16 cellular contexts compared by ENCODE assay signal in the genomic region with DNA sequence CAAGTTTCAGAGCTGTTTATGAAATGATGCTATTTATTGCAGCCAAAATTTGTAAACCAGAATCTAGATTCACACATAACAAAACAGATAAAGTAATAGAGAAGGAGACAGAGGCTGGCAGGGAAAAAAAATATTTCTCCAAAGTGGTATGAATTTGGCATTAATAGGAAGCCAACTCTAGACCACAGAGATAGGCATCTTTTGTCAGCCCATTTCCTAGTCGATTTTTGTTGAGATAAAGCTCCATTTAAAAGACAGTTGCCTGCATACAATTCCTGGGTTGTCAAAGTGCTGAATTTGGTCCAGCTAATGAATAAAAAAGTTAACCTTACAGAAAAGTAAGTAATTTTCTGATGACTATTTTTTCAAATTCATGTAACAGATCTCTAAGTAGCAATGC.
DNase-seq lines count a peak whose midpoint lies in the region; TF ChIP-seq lines count a peak whose summit lies in the region.
"Had no signal": no experiment of that assay in that cellular context is flagged by ENCODE, and none has a peak within 500 bp of the region (broad histone marks: within the 10 kb centered on the region; RNA-seq: fewer than 3 reads in every experiment).

No MANE protein-coding gene starts in this region.

- peaks cover 4% of the 10 kb centered on the region for H3K36me3 ChIP-seq in CD4-positive, alpha-beta memory T cell (ENCODE audit: insufficient read depth, low read length)
- H3K36me3 ChIP-seq in Loucy (ENCODE audit: insufficient read depth, low read length) (peaks cover 51% of the 10 kb centered on the region), brain microvascular endothelial cell (replicated peaks) (no peaks in the 10 kb centered on the region)

- no peak overlapping the region for H2AFZ ChIP-seq in Loucy (ENCODE audit: low read length)
- H2AFZ ChIP-seq: GM23338 had no signal

- no peak for TF ChIP-seq CTCF in Loucy (conservative IDR thresholded peaks at IDR 0.05; ENCODE audit: low read length)
- TF ChIP-seq CTCF in brain microvascular endothelial cell (IDR thresholded peaks at IDR 0.05; ENCODE audit: low read depth, low read length, missing control alignments), result no peak

- H3K4me2 ChIP-seq in Loucy (ENCODE audit: low read depth, low read length, poor library complexity, severe bottlenecking), result peak overlapping the region; percentile 36
- H3K4me2 ChIP-seq: BLaER1, GM23338 had no signal

- peaks cover 23% of the 10 kb centered on the region for H4K20me1 ChIP-seq in Loucy (ENCODE audit: insufficient read depth, low read length, poor library complexity, severe bottlenecking)
- H4K20me1 ChIP-seq: BLaER1 had no signal

- no peaks in the 10 kb centered on the region for H3K9me2 ChIP-seq in Loucy (replicated peaks; ENCODE audit: low read depth, low read length)

- peak overlapping the region in 5 of 7 donors; percentile 22 to 68 (median 43) for H3K27ac Mint-ChIP-seq in CD4-positive, alpha-beta memory T cell
- H3K27ac Mint-ChIP-seq: CD8-positive, alpha-beta T cell; GM23338 had no signal

- H3K79me2 ChIP-seq in Loucy (ENCODE audit: insufficient read depth, low read length), result no peaks in the 10 kb centered on the region

- no peaks in the 10 kb centered on the region for H3K27me3 ChIP-seq in CD4-positive, alpha-beta memory T cell (ENCODE audit: insufficient read depth, low read length)
- no peaks in the 10 kb centered on the region for H3K27me3 ChIP-seq in Loucy (ENCODE audit: insufficient read depth, low read length, poor library complexity, severe bottlenecking)
- no peaks in the 10 kb centered on the region for H3K27me3 ChIP-seq in brain microvascular endothelial cell (replicated peaks)
- H3K27me3 ChIP-seq: BLaER1 had no signal

- in situ Hi-C loops in brain microvascular endothelial cell (cut with HindIII; ENCODE audit: low pct_ligation_motif_present, low sequenced_read_pairs), result no loop called here

- POLR2A ChIA-PET in CD4-positive, alpha-beta memory T cell (lab: Charles Lee; ENCODE audit: partially characterized antibody), result no interaction called here

- peaks cover 21 to 41% (median 29%) of the 10 kb centered on the region in 4 donors for H3K4me1 Mint-ChIP-seq in CD4-positive, alpha-beta memory T cell
- H3K4me1 Mint-ChIP-seq: CD14-positive monocyte had no signal

- no peak overlapping the region for H3K9ac ChIP-seq in Loucy (ENCODE audit: low read depth, low read length, poor library complexity, severe bottlenecking)
- H3K9ac ChIP-seq: BLaER1 had no signal

- CTCF ChIA-PET in CD4-positive, alpha-beta memory T cell (lab: Charles Lee; ENCODE audit: partially characterized antibody), result interaction anchor here (0.9 to 1.8 kb wide), 3 partner anchors 124 to 742 kb away, joined by 3 to 5 read pairs (median 3); no protein-coding TSS in a partner anchor

- intact Hi-C loops in CD4-positive, alpha-beta memory T cell (cut with micrococcal nuclease), result no loop called here

- H3K4me3 ChIP-seq in CD4-positive, alpha-beta memory T cell (ENCODE audit: low read length in 2 of 2), result no peak overlapping the region
- H3K4me3 ChIP-seq in Loucy (ENCODE audit: low read length, poor library complexity, severe bottlenecking) (no peak overlapping the region), brain microvascular endothelial cell (ENCODE audit: low read depth, low read length) (no peak overlapping the region)
- H3K4me3 ChIP-seq: BLaER1, GM23338 had no signal

- no peak overlapping the region for H3K4me3 Mint-ChIP-seq in CD4-positive, alpha-beta memory T cell
- H3K4me3 Mint-ChIP-seq: CD14-positive monocyte; CD8-positive, alpha-beta T cell; GM23338 had no signal

- no peak for DNase-seq in CD4-positive, alpha-beta memory T cell
- DNase-seq in caudate nucleus (lab: John Stamatoyannopoulos, UW) (no peak), brain microvascular endothelial cell (no peak), NCI-H2081 (lab: John Stamatoyannopoulos, UW) (no peak)
- DNase-seq in effector CD4-positive, alpha-beta T cell, result no peak
- DNase-seq: 8988T; CD8-positive, alpha-beta T cell; DMS 273 treated with DMSO at 0.1 percent for 48 hours; DMS53; HCEC 1CT; IMR-90 had no signal

- H3K4me1 ChIP-seq in CD4-positive, alpha-beta memory T cell (ENCODE audit: insufficient read depth, low read length), result peaks cover 24% of the 10 kb centered on the region
- peaks cover 15% of the 10 kb centered on the region for H3K4me1 ChIP-seq in Loucy (ENCODE audit: insufficient read depth, low read length, poor library complexity, severe bottlenecking)
- H3K4me1 ChIP-seq: BLaER1 had no signal

- H3K27ac ChIP-seq in CD4-positive, alpha-beta memory T cell (ENCODE audit: low read depth, low read length), result no peak overlapping the region
- peak overlapping the region; percentile 69 for H3K27ac ChIP-seq in caudate nucleus (ENCODE audit: low read depth, low read length)
- H3K27ac ChIP-seq in temporal lobe (ENCODE audit: low read depth, low read length), result peak overlapping the region; percentile 59
- no peak overlapping the region for H3K27ac ChIP-seq in brain microvascular endothelial cell
- H3K27ac ChIP-seq: BLaER1 had no signal

- no peaks in the 10 kb centered on the region for H3K9me3 ChIP-seq in CD4-positive, alpha-beta memory T cell (ENCODE audit: control insufficient read depth in 1 of 2, low read length in 2 of 2)
- H3K9me3 ChIP-seq in Loucy (ENCODE audit: insufficient read depth, low read depth, low read length), result no peaks in the 10 kb centered on the region
- H3K9me3 ChIP-seq: BLaER1 had no signal

- no peaks in the 10 kb centered on the region for H3K27me3 Mint-ChIP-seq in CD4-positive, alpha-beta memory T cell

- no peaks in the 10 kb centered on the region for H3F3A ChIP-seq in Loucy (ENCODE audit: low read depth)

- no peaks in the 10 kb centered on the region for H3K9me3 Mint-ChIP-seq in CD4-positive, alpha-beta memory T cell
- H3K9me3 Mint-ChIP-seq: CD14-positive monocyte; CD8-positive, alpha-beta T cell; GM23338 had no signal

- H3K36me3 Mint-ChIP-seq in CD4-positive, alpha-beta memory T cell, result peaks cover 28 to 43% of the 10 kb centered on the region in 2 donors

Comparison
In these comparisons a context has a peak if more than half of its experiments do, and no peak if none do; other contexts are left out.
1. H3K27ac ChIP-seq: peak in caudate nucleus (single experiment) and temporal lobe (single experiment); none in CD4-positive, alpha-beta memory T cell (single experiment) and brain microvascular endothelial cell (single experiment).